In the genomic region with DNA sequence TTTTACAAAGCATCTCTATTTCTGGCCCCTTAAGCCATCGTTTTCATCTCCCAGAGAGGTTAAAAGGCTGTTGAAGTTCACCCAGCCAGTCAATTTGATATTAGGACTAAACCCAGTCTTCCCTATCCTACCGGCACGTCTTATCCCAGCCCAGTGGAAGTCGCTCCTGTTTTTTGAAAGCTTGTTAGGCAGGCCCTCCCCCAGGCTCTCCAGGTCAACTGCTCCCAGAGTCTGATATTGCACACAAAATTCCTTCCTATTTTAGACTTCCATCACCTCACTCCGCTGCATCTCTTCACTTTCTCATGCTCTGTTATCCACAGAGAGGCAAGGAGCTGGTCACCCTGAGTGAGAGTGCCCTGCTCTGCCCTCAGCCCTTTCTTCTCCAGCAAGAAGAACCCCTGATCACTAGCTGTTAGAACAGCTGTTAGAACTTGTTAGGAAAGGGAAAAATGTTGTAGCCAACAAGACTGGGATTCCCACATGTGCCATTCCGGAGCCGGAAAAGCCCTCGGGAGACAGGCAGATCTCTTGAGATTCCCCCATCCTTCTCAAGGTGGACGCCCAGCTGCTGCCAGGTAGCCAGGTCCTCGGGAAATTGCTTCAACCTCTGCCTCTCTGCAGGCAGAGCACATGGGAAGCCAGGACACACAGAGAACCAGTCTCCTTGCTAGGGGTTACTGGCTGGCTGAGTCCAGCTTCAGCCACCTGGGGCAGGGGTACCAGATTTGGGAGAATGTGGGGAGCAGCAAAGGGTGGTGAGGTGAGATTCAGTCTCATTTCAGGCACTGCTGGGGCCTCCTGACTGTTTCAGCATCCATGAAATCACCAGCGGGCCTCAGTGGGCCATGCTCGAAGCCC, we compare ENCODE assay signal across 1 cellular context.
A peak's percentile ranks its signal among the peaks of the same experiment; 100 is the strongest.
TF ChIP-seq lines count a peak whose summit lies in the region.

No MANE protein-coding gene starts in this region.

TF ChIP-seq in K562, 482 proteins besides CTCF, POLR2A, EP300 and RAD21:
- TF ChIP-seq, protein P1, sequence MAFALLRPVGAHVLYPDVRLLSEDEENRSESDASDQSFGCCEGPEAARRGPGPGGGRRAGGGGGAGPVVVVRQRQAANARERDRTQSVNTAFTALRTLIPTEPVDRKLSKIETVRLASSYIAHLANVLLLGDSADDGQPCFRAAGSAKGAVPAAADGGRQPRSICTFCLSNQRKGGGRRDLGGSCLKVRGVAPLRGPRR (CRISPR knock-in tag; IDR thresholded peaks at IDR 0.05): no peak
- TF ChIP-seq, protein P2, sequence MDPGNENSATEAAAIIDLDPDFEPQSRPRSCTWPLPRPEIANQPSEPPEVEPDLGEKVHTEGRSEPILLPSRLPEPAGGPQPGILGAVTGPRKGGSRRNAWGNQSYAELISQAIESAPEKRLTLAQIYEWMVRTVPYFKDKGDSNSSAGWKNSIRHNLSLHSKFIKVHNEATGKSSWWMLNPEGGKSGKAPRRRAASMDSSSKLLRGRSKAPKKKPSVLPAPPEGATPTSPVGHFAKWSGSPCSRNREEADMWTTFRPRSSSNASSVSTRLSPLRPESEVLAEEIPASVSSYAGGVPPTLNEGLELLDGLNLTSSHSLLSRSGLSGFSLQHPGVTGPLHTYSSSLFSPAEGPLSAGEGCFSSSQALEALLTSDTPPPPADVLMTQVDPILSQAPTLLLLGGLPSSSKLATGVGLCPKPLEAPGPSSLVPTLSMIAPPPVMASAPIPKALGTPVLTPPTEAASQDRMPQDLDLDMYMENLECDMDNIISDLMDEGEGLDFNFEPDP (CRISPR knock-in tag; IDR thresholded peaks at IDR 0.05): no peak
- TF ChIP-seq, protein P3, sequence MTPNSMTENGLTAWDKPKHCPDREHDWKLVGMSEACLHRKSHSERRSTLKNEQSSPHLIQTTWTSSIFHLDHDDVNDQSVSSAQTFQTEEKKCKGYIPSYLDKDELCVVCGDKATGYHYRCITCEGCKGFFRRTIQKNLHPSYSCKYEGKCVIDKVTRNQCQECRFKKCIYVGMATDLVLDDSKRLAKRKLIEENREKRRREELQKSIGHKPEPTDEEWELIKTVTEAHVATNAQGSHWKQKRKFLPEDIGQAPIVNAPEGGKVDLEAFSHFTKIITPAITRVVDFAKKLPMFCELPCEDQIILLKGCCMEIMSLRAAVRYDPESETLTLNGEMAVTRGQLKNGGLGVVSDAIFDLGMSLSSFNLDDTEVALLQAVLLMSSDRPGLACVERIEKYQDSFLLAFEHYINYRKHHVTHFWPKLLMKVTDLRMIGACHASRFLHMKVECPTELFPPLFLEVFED (CRISPR knock-in tag; conservative IDR thresholded peaks at IDR 0.05): no peak
- TF ChIP-seq KHSRP (IDR thresholded peaks at IDR 0.05): no peak
- peak; percentile 58 for TF ChIP-seq DACH1 (IDR thresholded peaks at IDR 0.05; ENCODE audit: partially characterized antibody)
- TF ChIP-seq ZNF197 (CRISPR knock-in tag; IDR thresholded peaks at IDR 0.05; ENCODE audit: low read depth): 0 out of 2 replicates have a peak, but pooled peaks have one; percentile 21
- TF ChIP-seq SRSF3 (IDR thresholded peaks at IDR 0.05; ENCODE audit: insufficient read depth, low read length): no peak
- no peak for TF ChIP-seq POLR2AphosphoS2 (IDR thresholded peaks at IDR 0.05; ENCODE audit: low read length)
- TF ChIP-seq FOS (IDR thresholded peaks at IDR 0.05; ENCODE audit: extremely low read depth, insufficient read length): no peak
- TF ChIP-seq, protein P4, sequence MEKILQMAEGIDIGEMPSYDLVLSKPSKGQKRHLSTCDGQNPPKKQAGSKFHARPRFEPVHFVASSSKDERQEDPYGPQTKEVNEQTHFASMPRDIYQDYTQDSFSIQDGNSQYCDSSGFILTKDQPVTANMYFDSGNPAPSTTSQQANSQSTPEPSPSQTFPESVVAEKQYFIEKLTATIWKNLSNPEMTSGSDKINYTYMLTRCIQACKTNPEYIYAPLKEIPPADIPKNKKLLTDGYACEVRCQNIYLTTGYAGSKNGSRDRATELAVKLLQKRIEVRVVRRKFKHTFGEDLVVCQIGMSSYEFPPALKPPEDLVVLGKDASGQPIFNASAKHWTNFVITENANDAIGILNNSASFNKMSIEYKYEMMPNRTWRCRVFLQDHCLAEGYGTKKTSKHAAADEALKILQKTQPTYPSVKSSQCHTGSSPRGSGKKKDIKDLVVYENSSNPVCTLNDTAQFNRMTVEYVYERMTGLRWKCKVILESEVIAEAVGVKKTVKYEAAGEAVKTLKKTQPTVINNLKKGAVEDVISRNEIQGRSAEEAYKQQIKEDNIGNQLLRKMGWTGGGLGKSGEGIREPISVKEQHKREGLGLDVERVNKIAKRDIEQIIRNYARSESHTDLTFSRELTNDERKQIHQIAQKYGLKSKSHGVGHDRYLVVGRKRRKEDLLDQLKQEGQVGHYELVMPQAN (IDR thresholded peaks at IDR 0.05; ENCODE audit: borderline replicate concordance): no peak
- no peak for TF ChIP-seq NFIC (IDR thresholded peaks at IDR 0.05)
- no peak for TF ChIP-seq RFX7 (CRISPR knock-in tag; IDR thresholded peaks at IDR 0.05)
- TF ChIP-seq ZNF583 (CRISPR knock-in tag; IDR thresholded peaks at IDR 0.05): peak; percentile 67; the same call in 1 of the 2 replicates
- TF ChIP-seq ZNF212 (CRISPR knock-in tag; IDR thresholded peaks at IDR 0.05): no peak
- TF ChIP-seq SIN3A (IDR thresholded peaks at IDR 0.05; ENCODE audit: borderline replicate concordance in 2 of 2, control insufficient read depth in 1 of 2, low read depth in 2 of 2, low read length in 2 of 2): no peak
- TF ChIP-seq, protein P5, sequence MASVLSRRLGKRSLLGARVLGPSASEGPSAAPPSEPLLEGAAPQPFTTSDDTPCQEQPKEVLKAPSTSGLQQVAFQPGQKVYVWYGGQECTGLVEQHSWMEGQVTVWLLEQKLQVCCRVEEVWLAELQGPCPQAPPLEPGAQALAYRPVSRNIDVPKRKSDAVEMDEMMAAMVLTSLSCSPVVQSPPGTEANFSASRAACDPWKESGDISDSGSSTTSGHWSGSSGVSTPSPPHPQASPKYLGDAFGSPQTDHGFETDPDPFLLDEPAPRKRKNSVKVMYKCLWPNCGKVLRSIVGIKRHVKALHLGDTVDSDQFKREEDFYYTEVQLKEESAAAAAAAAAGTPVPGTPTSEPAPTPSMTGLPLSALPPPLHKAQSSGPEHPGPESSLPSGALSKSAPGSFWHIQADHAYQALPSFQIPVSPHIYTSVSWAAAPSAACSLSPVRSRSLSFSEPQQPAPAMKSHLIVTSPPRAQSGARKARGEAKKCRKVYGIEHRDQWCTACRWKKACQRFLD (CRISPR knock-in tag; IDR thresholded peaks at IDR 0.05): 0 out of 2 replicates have a peak, but pooled peaks have one; percentile 6
- TF ChIP-seq NFXL1 (CRISPR knock-in tag; IDR thresholded peaks at IDR 0.05): no peak
- no peak for TF ChIP-seq ZNF785 (CRISPR knock-in tag; IDR thresholded peaks at IDR 0.05)
- TF ChIP-seq RAD51 (IDR thresholded peaks at IDR 0.05; ENCODE audit: borderline replicate concordance, low read depth): no peak
- no peak for TF ChIP-seq FOXJ3 (CRISPR knock-in tag; IDR thresholded peaks at IDR 0.05)
